1 cellular context compared by ENCODE assay signal in the genomic region with DNA sequence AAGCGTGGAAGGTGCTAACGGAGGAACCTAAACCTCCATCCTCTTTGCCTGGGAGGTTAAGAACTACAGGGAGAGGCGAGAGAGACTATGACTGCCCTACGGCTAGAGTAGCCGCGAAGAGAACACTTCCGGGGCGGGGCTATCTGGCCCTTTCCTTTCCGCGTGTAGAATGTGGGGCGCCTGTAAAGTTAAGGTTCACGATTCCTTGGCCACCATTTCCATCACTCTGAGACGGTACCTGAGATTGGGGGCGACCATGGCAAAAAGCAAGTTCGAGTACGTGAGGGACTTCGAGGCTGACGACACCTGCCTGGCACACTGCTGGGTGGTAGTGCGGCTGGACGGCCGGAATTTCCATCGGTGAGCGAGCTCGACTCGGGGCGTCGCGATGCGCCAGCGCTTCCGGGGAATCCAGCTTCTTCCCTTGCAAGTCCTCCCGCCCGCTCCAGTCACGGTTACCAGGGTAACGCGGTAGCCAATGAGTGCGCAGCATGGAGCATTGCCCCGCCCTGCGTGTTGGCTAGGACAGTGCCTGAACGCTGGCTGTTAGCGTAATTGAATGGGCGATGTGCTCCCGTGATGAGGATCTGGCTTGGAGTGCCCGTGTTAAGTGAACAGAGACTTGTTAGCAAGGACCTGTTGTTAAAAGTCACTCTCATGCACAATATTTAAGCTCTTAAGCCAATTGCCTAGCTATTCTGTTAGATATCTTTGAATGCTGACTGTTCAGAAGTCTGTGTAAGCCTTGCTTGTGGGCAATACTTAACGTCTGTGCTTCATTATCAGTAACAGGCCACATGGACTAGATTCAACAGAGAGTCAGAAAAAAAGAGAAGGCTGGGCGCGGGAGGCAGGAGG.
TF ChIP-seq lines count a peak whose summit lies in the region.

TSS of gene THG1L (plus strand) at position 149 of the 858 bp plus-strand sequence. CDS start at position 170, 21 bp downstream.

TF ChIP-seq in WTC11, 78 proteins besides CTCF, POLR2A, EP300 and RAD21 (continued from another document and continues in another):
- TF ChIP-seq PREB (CRISPR knock-in tag; IDR thresholded peaks at IDR 0.05; ENCODE audit: borderline replicate concordance), result 0 out of 2 replicates have a peak, but pooled peaks have one; percentile 34
- no peak for TF ChIP-seq ZNF263 (CRISPR knock-in tag; IDR thresholded peaks at IDR 0.05; ENCODE audit: low read depth)
- TF ChIP-seq, protein P1, sequence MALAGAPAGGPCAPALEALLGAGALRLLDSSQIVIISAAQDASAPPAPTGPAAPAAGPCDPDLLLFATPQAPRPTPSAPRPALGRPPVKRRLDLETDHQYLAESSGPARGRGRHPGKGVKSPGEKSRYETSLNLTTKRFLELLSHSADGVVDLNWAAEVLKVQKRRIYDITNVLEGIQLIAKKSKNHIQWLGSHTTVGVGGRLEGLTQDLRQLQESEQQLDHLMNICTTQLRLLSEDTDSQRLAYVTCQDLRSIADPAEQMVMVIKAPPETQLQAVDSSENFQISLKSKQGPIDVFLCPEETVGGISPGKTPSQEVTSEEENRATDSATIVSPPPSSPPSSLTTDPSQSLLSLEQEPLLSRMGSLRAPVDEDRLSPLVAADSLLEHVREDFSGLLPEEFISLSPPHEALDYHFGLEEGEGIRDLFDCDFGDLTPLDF (CRISPR knock-in tag; IDR thresholded peaks at IDR 0.05), result no peak
- TF ChIP-seq NFATC4 (CRISPR knock-in tag; IDR thresholded peaks at IDR 0.05), result no peak
- TF ChIP-seq FOXJ3 (CRISPR knock-in tag; IDR thresholded peaks at IDR 0.05; ENCODE audit: borderline replicate concordance), result no peak
- TF ChIP-seq FOXP4 (CRISPR knock-in tag; IDR thresholded peaks at IDR 0.05), result peak; percentile 50
- peak; percentile 6; the same call in 1 of the 2 replicates for TF ChIP-seq ZNF396 (CRISPR knock-in tag; IDR thresholded peaks at IDR 0.05; ENCODE audit: borderline replicate concordance)
- TF ChIP-seq JAZF1 (CRISPR knock-in tag; IDR thresholded peaks at IDR 0.05), result no peak
- no peak for TF ChIP-seq ZNF232 (CRISPR knock-in tag; IDR thresholded peaks at IDR 0.05)
- TF ChIP-seq ZSCAN18 (CRISPR knock-in tag; IDR thresholded peaks at IDR 0.05), result no peak
- TF ChIP-seq ZNF121 (CRISPR knock-in tag; IDR thresholded peaks at IDR 0.05), result no peak
- TF ChIP-seq GTF2I (CRISPR knock-in tag; conservative IDR thresholded peaks at IDR 0.05), result no peak
- no peak for TF ChIP-seq ZNF425 (CRISPR knock-in tag; conservative IDR thresholded peaks at IDR 0.05)
- no peak for TF ChIP-seq ZNF138 (CRISPR knock-in tag; conservative IDR thresholded peaks at IDR 0.05)
- no peak for TF ChIP-seq TEAD4 (CRISPR knock-in tag; IDR thresholded peaks at IDR 0.05)
- TF ChIP-seq ZNF416 (CRISPR knock-in tag; IDR thresholded peaks at IDR 0.05), result no peak
- no peak for TF ChIP-seq ELF4 (CRISPR knock-in tag; IDR thresholded peaks at IDR 0.05; ENCODE audit: low read depth)
- TF ChIP-seq ATF3 (CRISPR knock-in tag; conservative IDR thresholded peaks at IDR 0.05), result no peak
- TF ChIP-seq, protein P2, sequence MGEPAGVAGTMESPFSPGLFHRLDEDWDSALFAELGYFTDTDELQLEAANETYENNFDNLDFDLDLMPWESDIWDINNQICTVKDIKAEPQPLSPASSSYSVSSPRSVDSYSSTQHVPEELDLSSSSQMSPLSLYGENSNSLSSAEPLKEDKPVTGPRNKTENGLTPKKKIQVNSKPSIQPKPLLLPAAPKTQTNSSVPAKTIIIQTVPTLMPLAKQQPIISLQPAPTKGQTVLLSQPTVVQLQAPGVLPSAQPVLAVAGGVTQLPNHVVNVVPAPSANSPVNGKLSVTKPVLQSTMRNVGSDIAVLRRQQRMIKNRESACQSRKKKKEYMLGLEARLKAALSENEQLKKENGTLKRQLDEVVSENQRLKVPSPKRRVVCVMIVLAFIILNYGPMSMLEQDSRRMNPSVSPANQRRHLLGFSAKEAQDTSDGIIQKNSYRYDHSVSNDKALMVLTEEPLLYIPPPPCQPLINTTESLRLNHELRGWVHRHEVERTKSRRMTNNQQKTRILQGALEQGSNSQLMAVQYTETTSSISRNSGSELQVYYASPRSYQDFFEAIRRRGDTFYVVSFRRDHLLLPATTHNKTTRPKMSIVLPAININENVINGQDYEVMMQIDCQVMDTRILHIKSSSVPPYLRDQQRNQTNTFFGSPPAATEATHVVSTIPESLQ (CRISPR knock-in tag; IDR thresholded peaks at IDR 0.05), result no peak
- TF ChIP-seq, protein P3, sequence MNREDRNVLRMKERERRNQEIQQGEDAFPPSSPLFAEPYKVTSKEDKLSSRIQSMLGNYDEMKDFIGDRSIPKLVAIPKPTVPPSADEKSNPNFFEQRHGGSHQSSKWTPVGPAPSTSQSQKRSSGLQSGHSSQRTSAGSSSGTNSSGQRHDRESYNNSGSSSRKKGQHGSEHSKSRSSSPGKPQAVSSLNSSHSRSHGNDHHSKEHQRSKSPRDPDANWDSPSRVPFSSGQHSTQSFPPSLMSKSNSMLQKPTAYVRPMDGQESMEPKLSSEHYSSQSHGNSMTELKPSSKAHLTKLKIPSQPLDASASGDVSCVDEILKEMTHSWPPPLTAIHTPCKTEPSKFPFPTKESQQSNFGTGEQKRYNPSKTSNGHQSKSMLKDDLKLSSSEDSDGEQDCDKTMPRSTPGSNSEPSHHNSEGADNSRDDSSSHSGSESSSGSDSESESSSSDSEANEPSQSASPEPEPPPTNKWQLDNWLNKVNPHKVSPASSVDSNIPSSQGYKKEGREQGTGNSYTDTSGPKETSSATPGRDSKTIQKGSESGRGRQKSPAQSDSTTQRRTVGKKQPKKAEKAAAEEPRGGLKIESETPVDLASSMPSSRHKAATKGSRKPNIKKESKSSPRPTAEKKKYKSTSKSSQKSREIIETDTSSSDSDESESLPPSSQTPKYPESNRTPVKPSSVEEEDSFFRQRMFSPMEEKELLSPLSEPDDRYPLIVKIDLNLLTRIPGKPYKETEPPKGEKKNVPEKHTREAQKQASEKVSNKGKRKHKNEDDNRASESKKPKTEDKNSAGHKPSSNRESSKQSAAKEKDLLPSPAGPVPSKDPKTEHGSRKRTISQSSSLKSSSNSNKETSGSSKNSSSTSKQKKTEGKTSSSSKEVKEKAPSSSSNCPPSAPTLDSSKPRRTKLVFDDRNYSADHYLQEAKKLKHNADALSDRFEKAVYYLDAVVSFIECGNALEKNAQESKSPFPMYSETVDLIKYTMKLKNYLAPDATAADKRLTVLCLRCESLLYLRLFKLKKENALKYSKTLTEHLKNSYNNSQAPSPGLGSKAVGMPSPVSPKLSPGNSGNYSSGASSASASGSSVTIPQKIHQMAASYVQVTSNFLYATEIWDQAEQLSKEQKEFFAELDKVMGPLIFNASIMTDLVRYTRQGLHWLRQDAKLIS (CRISPR knock-in tag; IDR thresholded peaks at IDR 0.05; ENCODE audit: borderline replicate concordance), result no peak
- no peak for TF ChIP-seq ATF1 (CRISPR knock-in tag; IDR thresholded peaks at IDR 0.05)
- TF ChIP-seq NFE2L1 (CRISPR knock-in tag; IDR thresholded peaks at IDR 0.05), result no peak
- TF ChIP-seq EMX1 (CRISPR knock-in tag; IDR thresholded peaks at IDR 0.05), result no peak
- TF ChIP-seq NR3C1 (CRISPR knock-in tag; conservative IDR thresholded peaks at IDR 0.05; ENCODE audit: low read depth), result no peak
- TF ChIP-seq, protein P4, sequence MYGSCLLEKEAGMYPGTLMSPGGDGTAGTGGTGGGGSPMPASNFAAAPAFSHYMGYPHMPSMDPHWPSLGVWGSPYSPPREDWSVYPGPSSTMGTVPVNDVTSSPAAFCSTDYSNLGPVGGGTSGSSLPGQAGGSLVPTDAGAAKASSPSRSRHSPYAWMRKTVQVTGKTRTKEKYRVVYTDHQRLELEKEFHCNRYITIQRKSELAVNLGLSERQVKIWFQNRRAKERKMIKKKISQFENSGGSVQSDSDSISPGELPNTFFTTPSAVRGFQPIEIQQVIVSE (CRISPR knock-in tag; IDR thresholded peaks at IDR 0.05; ENCODE audit: borderline replicate concordance), result no peak
- TF ChIP-seq TEAD1 (CRISPR knock-in tag; IDR thresholded peaks at IDR 0.05), result peak; percentile 95
- TF ChIP-seq RORB (CRISPR knock-in tag; IDR thresholded peaks at IDR 0.05), result no peak
- TF ChIP-seq ERG (CRISPR knock-in tag; IDR thresholded peaks at IDR 0.05), result no peak
- no peak for TF ChIP-seq ZNF423 (CRISPR knock-in tag; IDR thresholded peaks at IDR 0.05)
- TF ChIP-seq, protein P5, sequence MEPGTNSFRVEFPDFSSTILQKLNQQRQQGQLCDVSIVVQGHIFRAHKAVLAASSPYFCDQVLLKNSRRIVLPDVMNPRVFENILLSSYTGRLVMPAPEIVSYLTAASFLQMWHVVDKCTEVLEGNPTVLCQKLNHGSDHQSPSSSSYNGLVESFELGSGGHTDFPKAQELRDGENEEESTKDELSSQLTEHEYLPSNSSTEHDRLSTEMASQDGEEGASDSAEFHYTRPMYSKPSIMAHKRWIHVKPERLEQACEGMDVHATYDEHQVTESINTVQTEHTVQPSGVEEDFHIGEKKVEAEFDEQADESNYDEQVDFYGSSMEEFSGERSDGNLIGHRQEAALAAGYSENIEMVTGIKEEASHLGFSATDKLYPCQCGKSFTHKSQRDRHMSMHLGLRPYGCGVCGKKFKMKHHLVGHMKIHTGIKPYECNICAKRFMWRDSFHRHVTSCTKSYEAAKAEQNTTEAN (CRISPR knock-in tag; IDR thresholded peaks at IDR 0.05), result no peak
- TF ChIP-seq NFYB (CRISPR knock-in tag; conservative IDR thresholded peaks at IDR 0.05; ENCODE audit: low read depth), result peak; percentile 67
- TF ChIP-seq, protein P6, sequence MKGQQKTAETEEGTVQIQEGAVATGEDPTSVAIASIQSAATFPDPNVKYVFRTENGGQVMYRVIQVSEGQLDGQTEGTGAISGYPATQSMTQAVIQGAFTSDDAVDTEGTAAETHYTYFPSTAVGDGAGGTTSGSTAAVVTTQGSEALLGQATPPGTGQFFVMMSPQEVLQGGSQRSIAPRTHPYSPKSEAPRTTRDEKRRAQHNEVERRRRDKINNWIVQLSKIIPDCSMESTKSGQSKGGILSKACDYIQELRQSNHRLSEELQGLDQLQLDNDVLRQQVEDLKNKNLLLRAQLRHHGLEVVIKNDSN (CRISPR knock-in tag; IDR thresholded peaks at IDR 0.05), result 0 out of 2 replicates have a peak, but pooled peaks have one; percentile 38
